29 cellular contexts compared by ENCODE assay signal in genomic region chr4:7040760-7041159, GRCh38. TPM values are rescaled to one million over a fixed set of nuclear protein-coding genes. Genes with fewer than 3 reads are reported as not detected.
A peak's percentile ranks its signal among the peaks of the same experiment; 100 is the strongest.
DNase-seq lines count a peak whose midpoint lies in the region; ATAC-seq and TF ChIP-seq lines count a peak whose summit lies in the region.
"Had no signal": no experiment of that assay in that cellular context is flagged by ENCODE, and none has a peak within 500 bp of the region (broad histone marks: within the 10 kb centered on the region; RNA-seq: fewer than 3 reads in every experiment).

No MANE protein-coding gene starts in this region.

- TF ChIP-seq CTCF in brain (conservative IDR thresholded peaks at IDR 0.05) (no peak), nephron progenitor cell (IDR thresholded peaks at IDR 0.05) (no peak)

- H3K4me3 Mint-ChIP-seq in activated naive CD4-positive, alpha-beta T cell treated with anti-CD3 and anti-CD28 coated beads, Interleukin-2, amount 50 U/mL, for 24 hours = peak overlapping the region; percentile 52
- H3K4me3 Mint-ChIP-seq in brain (peak overlapping the region; percentile 32 to 89 (median 59)), nephron progenitor cell (peak overlapping the region; percentile 32)
- H3K4me3 Mint-ChIP-seq: activated CD8-positive, alpha-beta T cell treated with anti-CD3 and anti-CD28 coated beads, Interleukin-2, amount 10 ng/mL, durations not matched to agents 7 days and 5 days; activated naive CD8-positive, alpha-beta T cell treated with anti-CD3 and anti-CD28 coated beads, Interleukin-2, amount 10 ng/mL, durations not matched to agents 7 days and 5 days; memory B cell; T-helper 1 cell treated with Interleukin-12 subunit alpha and Interleukin-12 subunit beta and Interleukin-4 antibody, amounts not matched to agents 30 μg/mL and 1 μg/mL, for 36 hours had no signal

- H3K27me3 Mint-ChIP-seq in activated naive CD4-positive, alpha-beta T cell treated with anti-CD3 and anti-CD28 coated beads, Interleukin-2, amount 50 U/mL, for 24 hours = no peaks in the 10 kb centered on the region
- H3K27me3 Mint-ChIP-seq in brain = peaks cover 9% of the 10 kb centered on the region
- H3K27me3 Mint-ChIP-seq in nephron progenitor cell (ENCODE audit: low read depth, poor library complexity) = peaks cover 23% of the 10 kb centered on the region
- H3K27me3 Mint-ChIP-seq: memory B cell had no signal

- H3K36me3 Mint-ChIP-seq in activated naive CD4-positive, alpha-beta T cell treated with anti-CD3 and anti-CD28 coated beads, Interleukin-2, amount 50 U/mL, for 24 hours = no peaks in the 10 kb centered on the region
- H3K36me3 Mint-ChIP-seq in activated naive CD4-positive, alpha-beta T cell treated with anti-CD3 and anti-CD28 coated beads, Interleukin-2, amount 50 U/mL, for 72 hours = no peaks in the 10 kb centered on the region
- H3K36me3 Mint-ChIP-seq in brain (peaks cover 13% of the 10 kb centered on the region), nephron progenitor cell (ENCODE audit: low read depth) (no peaks in the 10 kb centered on the region)
- H3K36me3 Mint-ChIP-seq: activated naive CD8-positive, alpha-beta T cell treated with anti-CD3 and anti-CD28 coated beads, Interleukin-2, amount 10 ng/mL, durations not matched to agents 7 days and 5 days; memory B cell had no signal

- peaks cover 36% of the 10 kb centered on the region for H3K4me1 Mint-ChIP-seq in activated naive CD4-positive, alpha-beta T cell treated with anti-CD3 and anti-CD28 coated beads, Interleukin-2, amount 50 U/mL, for 24 hours
- H3K4me1 Mint-ChIP-seq in brain (peaks cover 32% of the 10 kb centered on the region), nephron progenitor cell (peaks cover 34% of the 10 kb centered on the region)

- no peak for DNase-seq in activated naive CD4-positive, alpha-beta T cell treated with anti-CD3 and anti-CD28 coated beads, Interleukin-2, amount 50 U/mL, for 72 hours (ENCODE audit: low spot score in 2 of 2)
- DNase-seq in NOMO-1 treated with DMSO at 0.1 percent for 48 hours (lab: John Stamatoyannopoulos, UW; ENCODE audit: unreplicated experiment) (peak; percentile 78), nephron progenitor cell (no peak), hypothalamus (lab: John Stamatoyannopoulos, UW) (no peak), NCI-H1930 (lab: John Stamatoyannopoulos, UW) (no peak)
- DNase-seq: activated CD8-positive, alpha-beta T cell treated with anti-CD3 and anti-CD28 coated beads, Interleukin-2, amount 10 ng/mL, durations not matched to agents 7 days and 5 days; activated effector memory CD4-positive, alpha-beta T cell treated with Interleukin-2 at 50 U/mL for 16 hours; activated naive CD8-positive, alpha-beta T cell treated with anti-CD3 and anti-CD28 coated beads, Interleukin-2, amount 10 ng/mL, durations not matched to agents 7 days and 5 days; caudate nucleus; effector memory CD4-positive, alpha-beta T cell; islet precursor cell; Karpas-422; NCI-H1436 treated with DMSO at 0.1 percent for 48 hours; NCI-H2107; NCI-H446 treated with DMSO at 0.1 percent for 48 hours; NCI-H774; occipital lobe; RPMI8226; stimulated activated CD4-positive, alpha-beta T cell treated with anti-CD3 and anti-CD28 coated beads, Interleukin-15, amount 100 ng/mL, for 24 hours; stimulated activated CD4-positive, alpha-beta T cell treated with anti-CD3 and anti-CD28 coated beads, Interleukin-4, amount 100 ng/mL, for 4 hours; tibial artery had no signal

- H3K27ac Mint-ChIP-seq in activated naive CD4-positive, alpha-beta T cell treated with anti-CD3 and anti-CD28 coated beads, Interleukin-2, amount 50 U/mL, for 24 hours = no peak overlapping the region
- no peak overlapping the region for H3K27ac Mint-ChIP-seq in activated naive CD4-positive, alpha-beta T cell treated with anti-CD3 and anti-CD28 coated beads, Interleukin-2, amount 50 U/mL, for 72 hours
- H3K27ac Mint-ChIP-seq in brain (no peak overlapping the region), nephron progenitor cell (no peak overlapping the region)
- H3K27ac Mint-ChIP-seq: activated CD8-positive, alpha-beta T cell treated with anti-CD3 and anti-CD28 coated beads, Interleukin-2, amount 10 ng/mL, durations not matched to agents 7 days and 5 days; activated naive CD8-positive, alpha-beta T cell treated with anti-CD3 and anti-CD28 coated beads, Interleukin-2, amount 10 ng/mL, durations not matched to agents 7 days and 5 days; memory B cell; T-helper 1 cell treated with Interleukin-12 subunit alpha and Interleukin-12 subunit beta and Interleukin-4 antibody, amounts not matched to agents 30 μg/mL and 1 μg/mL, for 36 hours had no signal

- ATAC-seq in activated naive CD4-positive, alpha-beta T cell treated with anti-CD3 and anti-CD28 coated beads, Interleukin-2, amount 50 U/mL, for 72 hours = no peak
- no peak for ATAC-seq in GM18520 (IDR thresholded peaks at IDR 0.05; ENCODE audit: unreplicated experiment)
- ATAC-seq: activated CD4-positive, CD25-positive, alpha-beta regulatory T cell treated with anti-CD3 and anti-CD28 coated beads, Interleukin-2, amount 50 U/mL, for 24 hours; activated CD8-positive, alpha-beta T cell treated with anti-CD3 and anti-CD28 coated beads, Interleukin-2, amount 10 ng/mL, durations not matched to agents 7 days and 5 days; HCT116; left lung had no signal

- H3K9me3 Mint-ChIP-seq in activated naive CD4-positive, alpha-beta T cell treated with anti-CD3 and anti-CD28 coated beads, Interleukin-2, amount 50 U/mL, for 24 hours = no peaks in the 10 kb centered on the region
- H3K9me3 Mint-ChIP-seq in activated naive CD4-positive, alpha-beta T cell treated with anti-CD3 and anti-CD28 coated beads, Interleukin-2, amount 50 U/mL, for 72 hours = no peaks in the 10 kb centered on the region
- H3K9me3 Mint-ChIP-seq in brain = peaks cover 0 to 7% (median 0%) of the 10 kb centered on the region in 5 experiments
- no peaks in the 10 kb centered on the region for H3K9me3 Mint-ChIP-seq in nephron progenitor cell
- H3K9me3 Mint-ChIP-seq: activated naive CD8-positive, alpha-beta T cell treated with anti-CD3 and anti-CD28 coated beads, Interleukin-2, amount 10 ng/mL, durations not matched to agents 7 days and 5 days; memory B cell; T-helper 1 cell treated with Interleukin-12 subunit alpha and Interleukin-12 subunit beta and Interleukin-4 antibody, amounts not matched to agents 30 μg/mL and 1 μg/mL, for 36 hours had no signal

RNA-seq across cellular contexts. Expression of gene TADA2B, which starts 2.4 kb away (rescaled TPM):
- total RNA-seq in activated naive CD4-positive, alpha-beta T cell treated with anti-CD3 and anti-CD28 coated beads, Interleukin-2, amount 50 U/mL, for 72 hours = 10 to 100 TPM; 11.8 to 12.7 TPM
- 14.1 TPM for polyA plus RNA-seq in brain (ENCODE audit: insufficient read depth, low read depth, low replicate concordance)

RNA-seq across cellular contexts. Expression of gene GRPEL1, which starts 27.1 kb away (rescaled TPM):
- total RNA-seq in activated naive CD4-positive, alpha-beta T cell treated with anti-CD3 and anti-CD28 coated beads, Interleukin-2, amount 50 U/mL, for 72 hours = 10 to 100 TPM; 60.7 to 81.9 TPM
- 34.2 TPM for polyA plus RNA-seq in brain (ENCODE audit: insufficient read depth, low read depth, low replicate concordance)
